Comparison of ENCODE assay signal across 1 cellular context in the genomic region with DNA sequence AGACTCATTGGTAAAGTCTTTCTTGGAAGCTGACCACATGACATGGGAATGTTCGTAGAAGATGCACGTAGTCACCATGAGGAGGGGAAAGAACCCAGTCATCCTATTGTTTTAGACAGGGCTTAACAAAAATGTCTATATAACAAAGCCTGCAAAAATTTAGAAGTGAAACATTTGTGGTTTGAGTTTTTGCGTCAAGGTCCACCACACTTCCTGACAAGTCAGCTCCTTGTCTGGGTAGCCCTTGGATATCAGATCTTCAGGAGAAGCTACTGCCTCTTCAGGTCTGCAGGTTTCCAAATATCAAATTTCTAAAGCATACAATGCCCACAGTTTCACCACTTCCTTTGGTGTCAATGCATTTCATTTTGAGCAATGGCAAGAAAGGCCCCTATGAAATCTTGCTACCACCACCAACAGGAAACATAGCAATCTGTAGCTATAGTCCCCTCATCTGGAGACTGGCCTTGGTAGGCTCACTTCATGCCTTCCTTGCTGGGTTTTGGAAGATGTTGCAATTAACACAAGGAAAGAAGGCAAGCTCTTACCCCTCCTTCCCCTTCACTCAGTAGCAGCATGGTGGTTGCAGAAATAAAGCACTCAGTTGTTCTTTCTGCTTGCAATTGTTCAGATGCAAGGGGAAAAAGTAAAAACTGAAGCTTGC.
TF ChIP-seq lines count a peak whose summit lies in the region.

No MANE protein-coding gene starts in this region.

TF ChIP-seq in WTC11, 78 proteins besides CTCF, POLR2A, EP300 and RAD21 (continued from another document):
- TF ChIP-seq, protein P1, sequence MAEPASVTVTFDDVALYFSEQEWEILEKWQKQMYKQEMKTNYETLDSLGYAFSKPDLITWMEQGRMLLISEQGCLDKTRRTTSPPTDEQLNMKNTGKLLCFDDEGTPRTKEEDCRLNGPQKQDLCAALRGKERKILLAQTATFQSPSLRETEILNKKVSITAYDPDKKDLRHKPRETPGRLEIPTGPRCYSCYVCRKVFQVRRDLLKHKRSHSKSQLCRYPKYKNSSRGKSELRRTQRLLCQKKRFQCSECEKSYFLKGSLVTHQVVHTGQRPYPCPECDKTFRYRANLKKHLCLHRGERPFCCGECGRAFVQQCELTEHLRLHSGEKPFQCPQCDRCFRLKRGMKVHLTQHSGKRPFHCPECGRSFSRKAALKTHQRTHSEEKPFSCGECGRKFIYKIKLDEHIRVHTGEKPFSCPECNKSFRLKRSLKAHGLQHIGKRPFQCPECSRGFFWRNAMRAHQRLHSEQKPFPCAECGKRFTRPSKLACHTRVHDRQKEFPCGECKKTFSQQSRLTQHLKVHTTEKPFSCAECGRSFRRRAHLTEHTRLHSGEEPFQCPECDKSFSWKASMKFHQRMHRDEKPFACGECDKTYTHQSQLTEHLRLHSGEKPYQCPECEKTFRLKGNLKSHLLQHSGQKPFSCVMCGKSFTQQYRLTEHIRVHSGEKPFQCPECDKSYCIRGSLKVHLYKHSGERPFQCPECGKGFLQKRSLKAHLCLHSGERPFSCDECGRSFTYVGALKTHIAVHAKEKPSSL (CRISPR knock-in tag; conservative IDR thresholded peaks at IDR 0.05), result no peak
- no peak for TF ChIP-seq ZNF396 (CRISPR knock-in tag; IDR thresholded peaks at IDR 0.05; ENCODE audit: borderline replicate concordance)
- no peak for TF ChIP-seq JAZF1 (CRISPR knock-in tag; IDR thresholded peaks at IDR 0.05)
- TF ChIP-seq ZNF232 (CRISPR knock-in tag; IDR thresholded peaks at IDR 0.05), result no peak
